ENCODE assay signal across 38 cellular contexts in genomic region chrX:143171703-143172102, GRCh38.
"Had no signal": no experiment of that assay in that cellular context is flagged by ENCODE, and none has a peak within 500 bp of the region (broad histone marks: within the 10 kb centered on the region; RNA-seq: fewer than 3 reads in every experiment).

No MANE protein-coding gene starts in this region.

- H3K4me1 Mint-ChIP-seq: activated naive CD4-positive, alpha-beta T cell treated with anti-CD3 and anti-CD28 coated beads, Interleukin-2, amount 10 ng/mL, durations not matched to agents 7 days and 5 days; activated naive CD4-positive, alpha-beta T cell treated with anti-CD3 and anti-CD28 coated beads, Interleukin-2, amount 50 U/mL, for 24 hours; activated naive CD8-positive, alpha-beta T cell treated with anti-CD3 and anti-CD28 coated beads for 36 hours; activated naive CD8-positive, alpha-beta T cell treated with anti-CD3 and anti-CD28 coated beads, Interleukin-2, amount 10 ng/mL, durations not matched to agents 7 days and 5 days; activated naive CD8-positive, alpha-beta T cell treated with anti-CD3 and anti-CD28 coated beads, Interleukin-2, amount 50 U/mL, for 24 hours; activated T-helper 17 cell treated with anti-CD3 and anti-CD28 coated beads, Interleukin-2, amount 50 U/mL, for 72 hours; brain; central memory CD8-positive, alpha-beta T cell had no signal

- H3K9me3 Mint-ChIP-seq: activated naive CD4-positive, alpha-beta T cell treated with anti-CD3 and anti-CD28 coated beads, Interleukin-2, amount 10 ng/mL, durations not matched to agents 7 days and 5 days; activated naive CD4-positive, alpha-beta T cell treated with anti-CD3 and anti-CD28 coated beads, Interleukin-2, amount 50 U/mL, for 24 hours; activated naive CD8-positive, alpha-beta T cell treated with anti-CD3 and anti-CD28 coated beads for 36 hours; activated naive CD8-positive, alpha-beta T cell treated with anti-CD3 and anti-CD28 coated beads, Interleukin-2, amount 10 ng/mL, durations not matched to agents 7 days and 5 days; activated naive CD8-positive, alpha-beta T cell treated with anti-CD3 and anti-CD28 coated beads, Interleukin-2, amount 50 U/mL, for 24 hours; activated T-cell treated with anti-CD3 and anti-CD28 coated beads, Interleukin-2, amount 50 U/mL, for 24 hours; central memory CD8-positive, alpha-beta T cell had no signal

- H3K4me1 ChIP-seq: adrenal gland, ascending aorta, body of pancreas, breast epithelium had no signal

- H3K27ac ChIP-seq: adrenal gland, ascending aorta, body of pancreas, brain microvascular endothelial cell, breast epithelium, cardiac muscle cell had no signal

- H3K9me3 ChIP-seq: adrenal gland, body of pancreas had no signal

- H3K27me3 ChIP-seq: adrenal gland, ascending aorta, body of pancreas, brain microvascular endothelial cell, breast epithelium, cardiac muscle cell had no signal

- FAIRE-seq: astrocyte, bronchial epithelial cell had no signal

- DNase-seq: activated effector memory CD4-positive, alpha-beta T cell treated with anti-CD3 and anti-CD28 coated beads, Interleukin-2, amount 50 U/mL, for 16 hours; activated effector memory CD4-positive, alpha-beta T cell treated with Interleukin-2 at 50 U/mL for 16 hours; activated gamma-delta T cell; activated gamma-delta T cell treated with Interleukin-2 at 50 U/mL for 16 hours; activated naive CD4-positive, alpha-beta T cell; activated naive CD4-positive, alpha-beta T cell treated with anti-CD3 and anti-CD28 coated beads for 36 hours; activated naive CD4-positive, alpha-beta T cell treated with anti-CD3 and anti-CD28 coated beads, Interleukin-2, amount 10 ng/mL, durations not matched to agents 7 days and 5 days; activated naive CD4-positive, alpha-beta T cell treated with anti-CD3 and anti-CD28 coated beads, Interleukin-2, amount 50 U/mL, for 16 hours; activated naive CD4-positive, alpha-beta T cell treated with Interleukin-2 at 50 U/mL for 16 hours; activated naive CD8-positive, alpha-beta T cell treated with anti-CD3 and anti-CD28 coated beads for 36 hours; activated naive CD8-positive, alpha-beta T cell treated with anti-CD3 and anti-CD28 coated beads, Interleukin-2, amount 10 ng/mL, durations not matched to agents 7 days and 5 days; activated naive CD8-positive, alpha-beta T cell treated with anti-CD3 and anti-CD28 coated beads, Interleukin-2, amount 50 U/mL, for 24 hours; activated T-cell treated with anti-CD3 and anti-CD28 coated beads, Interleukin-2, amount 50 U/mL, for 1 hour; activated T-cell treated with anti-CD3 and anti-CD28 coated beads, Interleukin-2, amount 50 U/mL, for 24 hours; activated T-cell treated with anti-CD3 and anti-CD28 coated beads, Interleukin-2, amount 50 U/mL, for 48 hours; activated T-cell treated with anti-CD3 and anti-CD28 coated beads, Interleukin-2, amount 50 U/mL, for 72 hours; adrenal gland; amniotic stem cell; amygdala; anterior cingulate cortex; aorta; body of pancreas; brain microvascular endothelial cell; caudate nucleus; central memory CD4-positive, alpha-beta T cell; cerebellar nuclear complex had no signal

- H3K4me3 Mint-ChIP-seq: activated naive CD4-positive, alpha-beta T cell treated with anti-CD3 and anti-CD28 coated beads for 36 hours; activated naive CD4-positive, alpha-beta T cell treated with anti-CD3 and anti-CD28 coated beads, Interleukin-2, amount 10 ng/mL, durations not matched to agents 7 days and 5 days; activated naive CD4-positive, alpha-beta T cell treated with anti-CD3 and anti-CD28 coated beads, Interleukin-2, amount 50 U/mL, for 24 hours; activated naive CD8-positive, alpha-beta T cell; activated naive CD8-positive, alpha-beta T cell treated with anti-CD3 and anti-CD28 coated beads for 36 hours; activated naive CD8-positive, alpha-beta T cell treated with anti-CD3 and anti-CD28 coated beads, Interleukin-2, amount 10 ng/mL, durations not matched to agents 7 days and 5 days; activated naive CD8-positive, alpha-beta T cell treated with anti-CD3 and anti-CD28 coated beads, Interleukin-2, amount 50 U/mL, for 24 hours; activated T-cell treated with anti-CD3 and anti-CD28 coated beads, Interleukin-2, amount 50 U/mL, for 24 hours; activated T-cell treated with anti-CD3 and anti-CD28 coated beads, Interleukin-2, amount 50 U/mL, for 72 hours; activated T-helper 1 cell treated with anti-CD3 and anti-CD28 coated beads, Interleukin-12 subunit alpha, Interleukin-12 subunit beta, Interleukin-2, Interleukin-4 antibody, amounts not matched to agents 30 ng/mL and 10 ng/mL and 1 ng/mL, durations not matched to agents 14 hours and 24 hours and 36 hours; activated T-helper 17 cell treated with anti-CD3 and anti-CD28 coated beads, Interleukin-2, amount 50 U/mL, for 72 hours; brain; central memory CD8-positive, alpha-beta T cell had no signal

- H3K36me3 ChIP-seq: adrenal gland, ascending aorta, brain microvascular endothelial cell, breast epithelium, cardiac muscle cell had no signal

- ATAC-seq: activated naive CD4-positive, alpha-beta T cell treated with anti-CD3 and anti-CD28 coated beads, Interleukin-2, amount 50 U/mL, for 72 hours; activated naive CD8-positive, alpha-beta T cell treated with anti-CD3 and anti-CD28 coated beads, Interleukin-2, amount 50 U/mL, for 24 hours; activated T-cell treated with anti-CD3 and anti-CD28 coated beads, Interleukin-2, amount 50 U/mL, for 72 hours; activated T-helper 17 cell treated with anti-CD3 and anti-CD28 coated beads, Interleukin-2, amount 50 U/mL, for 72 hours; body of pancreas had no signal

- H3K4me3 ChIP-seq: adrenal gland, ascending aorta, body of pancreas, breast epithelium, cardiac muscle cell had no signal

- H3K27me3 Mint-ChIP-seq: activated naive CD4-positive, alpha-beta T cell treated with anti-CD3 and anti-CD28 coated beads, Interleukin-2, amount 10 ng/mL, durations not matched to agents 7 days and 5 days; activated naive CD4-positive, alpha-beta T cell treated with anti-CD3 and anti-CD28 coated beads, Interleukin-2, amount 50 U/mL, for 24 hours; activated naive CD8-positive, alpha-beta T cell; activated naive CD8-positive, alpha-beta T cell treated with anti-CD3 and anti-CD28 coated beads for 36 hours; activated naive CD8-positive, alpha-beta T cell treated with anti-CD3 and anti-CD28 coated beads, Interleukin-2, amount 10 ng/mL, durations not matched to agents 7 days and 5 days; activated naive CD8-positive, alpha-beta T cell treated with anti-CD3 and anti-CD28 coated beads, Interleukin-2, amount 50 U/mL, for 24 hours; activated T-helper 17 cell treated with anti-CD3 and anti-CD28 coated beads, Interleukin-2, amount 50 U/mL, for 72 hours; brain; central memory CD8-positive, alpha-beta T cell had no signal

- H3K36me3 Mint-ChIP-seq: activated naive CD4-positive, alpha-beta T cell treated with anti-CD3 and anti-CD28 coated beads, Interleukin-2, amount 10 ng/mL, durations not matched to agents 7 days and 5 days; activated naive CD4-positive, alpha-beta T cell treated with anti-CD3 and anti-CD28 coated beads, Interleukin-2, amount 50 U/mL, for 24 hours; activated naive CD4-positive, alpha-beta T cell treated with anti-CD3 and anti-CD28 coated beads, Interleukin-2, amount 50 U/mL, for 72 hours; activated naive CD8-positive, alpha-beta T cell; activated naive CD8-positive, alpha-beta T cell treated with anti-CD3 and anti-CD28 coated beads for 36 hours; activated naive CD8-positive, alpha-beta T cell treated with anti-CD3 and anti-CD28 coated beads, Interleukin-2, amount 10 ng/mL, durations not matched to agents 7 days and 5 days; brain had no signal
